ENCODE assay signal across 8 cellular contexts in genomic region chr7:6614941-6615737, GRCh38. TPM values are rescaled to one million over a fixed set of nuclear protein-coding genes. Genes with fewer than 3 reads are reported as not detected.
DNase-seq lines count a peak whose midpoint lies in the region; ATAC-seq, FAIRE-seq and TF ChIP-seq lines count a peak whose summit lies in the region.

Gene ZNF853 (plus strand): TSS chr7:6615610. CDS start chr7:6616175, 565 bp downstream.

- no peaks in the 10 kb centered on the region for H4K20me1 ChIP-seq in PC-3 (ENCODE audit: low read length)

- H3K9ac ChIP-seq in PC-3 (ENCODE audit: low read length): no peak within 1 kb of the TSS

- no peaks in the 10 kb centered on the region for H3K9me3 ChIP-seq in CD8-positive, alpha-beta T cell (ENCODE audit: low read length)
- H3K9me3 ChIP-seq in PC-3 (ENCODE audit: low read length) (no peaks in the 10 kb centered on the region), ectodermal cell (ENCODE audit: control insufficient read depth, low read length) (no peaks in the 10 kb centered on the region), mucosa of descending colon (no peaks in the 10 kb centered on the region)

- no peaks in the 10 kb centered on the region for H3K36me3 ChIP-seq in CD8-positive, alpha-beta T cell (ENCODE audit: insufficient read depth, low read length)
- no peaks in the 10 kb centered on the region for H3K36me3 ChIP-seq in PC-3 (ENCODE audit: low read depth, low read length)
- no peaks in the 10 kb centered on the region for H3K36me3 ChIP-seq in ectodermal cell (ENCODE audit: control insufficient read depth, insufficient read depth, low read length)
- H3K36me3 ChIP-seq in mucosa of descending colon (ENCODE audit: low read depth): no peaks in the 10 kb centered on the region

- peak within 1 kb of the TSS; percentile 49 for H3K27ac Mint-ChIP-seq in CD8-positive, alpha-beta T cell

- 1% methylated on average over 94 of the region's 94 CpGs for WGBS in ectodermal cell, 2 experiments

- peak within 1 kb of the TSS; percentile 63 for H3K4me3 ChIP-seq in CD8-positive, alpha-beta T cell (ENCODE audit: low read depth, low read length)
- H3K4me3 ChIP-seq in PC-3 (ENCODE audit: low read length) (peak within 1 kb of the TSS; percentile 65), ectodermal cell (ENCODE audit: insufficient read depth, low read depth, low read length) (peak within 1 kb of the TSS; percentile 78), mucosa of descending colon (no peak within 1 kb of the TSS)

- no peaks in the 10 kb centered on the region for H3K9me2 ChIP-seq in PC-3 (replicated peaks; ENCODE audit: low read length)

- DNase-seq in CD8-positive, alpha-beta T cell: peak in 2 of 7 experiments; percentile 38 to 60
- DNase-seq in PC-3: no peak
- DNase-seq in mucosa of descending colon: no peak
- DNase-seq in urothelium cell line (ENCODE audit: low spot score): peak; percentile 75
- no peak for DNase-seq in LoVo (ENCODE audit: low spot score)
- no peak for DNase-seq in NCI-H1092 treated with DMSO at 0.1 percent for 48 hours (lab: John Stamatoyannopoulos, UW)
- DNase-seq in kidney tubule cell (ENCODE audit: low spot score): no peak

- H2AFZ ChIP-seq in PC-3 (ENCODE audit: low read length): peak within 1 kb of the TSS; percentile 84

- no peak for TF ChIP-seq CTCF in CD8-positive, alpha-beta T cell (IDR thresholded peaks at IDR 0.05)
- TF ChIP-seq CTCF in PC-3 (conservative IDR thresholded peaks at IDR 0.05; ENCODE audit: low read depth, low read length): no peak
- TF ChIP-seq CTCF in mucosa of descending colon (IDR thresholded peaks at IDR 0.05): no peak

- intact Hi-C loops in CD8-positive, alpha-beta T cell (cut with DNase I, micrococcal nuclease): loop anchor here in 1 of 2 experiments (2.0 kb wide), 1 partner anchor 22 kb away; the partner anchor contains the start of gene ZNF316
- intact Hi-C loops in PC-3 (cut with micrococcal nuclease): no loop called here
- intact Hi-C loops in mucosa of descending colon (cut with DNase I, micrococcal nuclease): no loop called here

- POLR2A ChIA-PET in CD8-positive, alpha-beta T cell (lab: Charles Lee): interaction anchor here (1.0 to 1.4 kb wide), 2 partner anchors 9 to 26 kb away, joined by 3 read pairs; partner anchors contain the start of gene INTS15
- POLR2A ChIA-PET in PC-3 (lab: Charles Lee; ENCODE audit: unreplicated experiment): no interaction called here

- FAIRE-seq in urothelium cell line (lab: Jason Lieb, UNC): peak; percentile 98

- CTCF ChIA-PET in CD8-positive, alpha-beta T cell (lab: Charles Lee): no interaction called here
- CTCF ChIA-PET in PC-3 (lab: Charles Lee): no interaction called here

- H3K4me2 ChIP-seq in PC-3 (ENCODE audit: low read length): peak within 1 kb of the TSS; percentile 82

- H3K27me3 ChIP-seq in CD8-positive, alpha-beta T cell (ENCODE audit: insufficient read depth, low read length): no peaks in the 10 kb centered on the region
- H3K27me3 ChIP-seq in PC-3 (ENCODE audit: low read length) (no peaks in the 10 kb centered on the region), ectodermal cell (ENCODE audit: control insufficient read depth, insufficient read depth, low read length, poor library complexity, severe bottlenecking) (peaks cover 8% of the 10 kb centered on the region)

- no peak within 1 kb of the TSS for H3K27ac ChIP-seq in CD8-positive, alpha-beta T cell (ENCODE audit: low read depth, low read length)
- no peak within 1 kb of the TSS for H3K27ac ChIP-seq in PC-3 (ENCODE audit: low read length)
- H3K27ac ChIP-seq in ectodermal cell (ENCODE audit: insufficient read depth, low read depth, low read length, poor library complexity, severe bottlenecking): no peak within 1 kb of the TSS

- no peaks in the 10 kb centered on the region for H3K79me2 ChIP-seq in PC-3 (ENCODE audit: low read length)

- peaks cover 13% of the 10 kb centered on the region for H3K36me3 Mint-ChIP-seq in CD8-positive, alpha-beta T cell

- ATAC-seq in CD8-positive, alpha-beta T cell: peak; percentile 64
- ATAC-seq in PC-3: no peak; the same call in 1 of the 2 replicates
- peak; percentile 30 for ATAC-seq in mucosa of descending colon

- no peaks in the 10 kb centered on the region for H3K9me3 Mint-ChIP-seq in CD8-positive, alpha-beta T cell

- peak within 1 kb of the TSS; percentile 81 for H3K4me3 Mint-ChIP-seq in CD8-positive, alpha-beta T cell

- H3K4me1 ChIP-seq in CD8-positive, alpha-beta T cell (ENCODE audit: insufficient read depth, low read length): peaks cover 10% of the 10 kb centered on the region
- H3K4me1 ChIP-seq in PC-3 (ENCODE audit: insufficient read depth, low read length) (no peaks in the 10 kb centered on the region), ectodermal cell (ENCODE audit: control insufficient read depth, insufficient read depth, low read length) (peaks cover 5% of the 10 kb centered on the region), mucosa of descending colon (ENCODE audit: low read depth) (peaks cover 5% of the 10 kb centered on the region)

- no TSS peak for BruUV-seq in PC-3 (replicated peaks; lab: Mats Ljungman, UMichigan)

- no peaks in the 10 kb centered on the region for H3F3A ChIP-seq in PC-3 (ENCODE audit: low read length, unreplicated experiment)

- H3K27me3 Mint-ChIP-seq in CD8-positive, alpha-beta T cell (ENCODE audit: low read depth): no peaks in the 10 kb centered on the region

- H3K4me1 Mint-ChIP-seq in CD8-positive, alpha-beta T cell (ENCODE audit: low read depth): peaks cover 39% of the 10 kb centered on the region

RNA-seq across cellular contexts. Expression of gene ZNF853, which starts in this region (rescaled TPM):
- 1 to 10 TPM; 4.2 to 4.8 TPM for total RNA-seq in CD8-positive, alpha-beta T cell
- total RNA-seq in PC-3 (2014; rRNA removed): 1.0 and 1.6 TPM in 2 replicates
- 6.8 TPM for polyA plus RNA-seq in ectodermal cell (2013, experiment 1 of 4)
- polyA plus RNA-seq in ectodermal cell (2013, experiment 2 of 4): 7.6 TPM
- polyA plus RNA-seq in ectodermal cell (2013, experiment 3 of 4): 7.7 TPM
- 9.0 TPM for polyA plus RNA-seq in ectodermal cell (2013, experiment 4 of 4)
- total RNA-seq in mucosa of descending colon: 10 to 100 TPM in 1 of 3 donors, 1 to 10 TPM in 1, under 1 TPM in 1; 0.84 to 19.9 (median 1.4) TPM
